ENCODE assay signal across 1 cellular context in genomic region chr6:162058281-162058875, GRCh38.
TF ChIP-seq lines count a peak whose summit lies in the region.

No MANE protein-coding gene starts in this region.

TF ChIP-seq in liver, 16 proteins besides CTCF, POLR2A, EP300 and RAD21 (continued from another document):
- peak; percentile 83 for TF ChIP-seq MAX (IDR thresholded peaks at IDR 0.05)
- peak; percentile 56 for TF ChIP-seq TAF1 (conservative IDR thresholded peaks at IDR 0.05)
- peak; percentile 69 for TF ChIP-seq NR2F2 (IDR thresholded peaks at IDR 0.05)
- peak; percentile 89 for TF ChIP-seq REST (IDR thresholded peaks at IDR 0.05)
- peak in 1 of 2 donors; percentile 62 for TF ChIP-seq GABPA (IDR thresholded peaks at IDR 0.05 in 1 of 2, conservative IDR thresholded peaks at IDR 0.05 in 1 of 2)
- TF ChIP-seq YY1 (IDR thresholded peaks at IDR 0.05), result peak; percentile 93
- peak; percentile 95 to 97 for TF ChIP-seq JUND (IDR thresholded peaks at IDR 0.05)
- TF ChIP-seq RXRA (IDR thresholded peaks at IDR 0.05), result peak; percentile 86 to 94
- TF ChIP-seq ATF3 (IDR thresholded peaks at IDR 0.05), result peak; percentile 90
- TF ChIP-seq FOXA1 (IDR thresholded peaks at IDR 0.05), result peak; percentile 91
